ENCODE assay signal across 8 cellular contexts in genomic region chr7:35519971-35520809, GRCh38.
DNase-seq lines count a peak whose midpoint lies in the region; ATAC-seq and TF ChIP-seq lines count a peak whose summit lies in the region.

No MANE protein-coding gene starts in this region.

- peak; percentile 95 for TF ChIP-seq CTCF in LNCaP clone FGC (IDR thresholded peaks at IDR 0.05; ENCODE audit: control insufficient read depth, extremely low read depth, insufficient read depth)

- H3K27me3 Mint-ChIP-seq in activated naive CD4-positive, alpha-beta T cell treated with anti-CD3 and anti-CD28 coated beads, Interleukin-2, amount 10 ng/mL, durations not matched to agents 7 days and 5 days = peaks cover 16% of the 10 kb centered on the region

- CTCF ChIA-PET in activated naive CD4-positive, alpha-beta T cell treated with anti-CD3 and anti-CD28 coated beads, Interleukin-2, amount 10 ng/mL, durations not matched to agents 7 days and 5 days (lab: Charles Lee) = interaction anchor here (0.6 to 1.8 kb wide), 21 partner anchors 9 to 667 kb away, joined by 3 to 12 read pairs (median 3); no protein-coding TSS in a partner anchor

- no peaks in the 10 kb centered on the region for H3K4me1 Mint-ChIP-seq in activated naive CD4-positive, alpha-beta T cell treated with anti-CD3 and anti-CD28 coated beads, Interleukin-2, amount 10 ng/mL, durations not matched to agents 7 days and 5 days

- H3K4me3 ChIP-seq in LNCaP clone FGC (ENCODE audit: low read depth, low read length) = no peak overlapping the region

- DNase-seq in GM04504 (ENCODE audit: low read depth) = peak; percentile 32
- peak; percentile 86 for DNase-seq in H4 (ENCODE audit: low spot score)
- peak; percentile 45 for DNase-seq in LNCaP clone FGC (ENCODE audit: low read depth)
- peak; percentile 72 for DNase-seq in RPMI7951 (ENCODE audit: low read depth)
- DNase-seq in activated naive CD4-positive, alpha-beta T cell treated with anti-CD3 and anti-CD28 coated beads, Interleukin-2, amount 10 ng/mL, durations not matched to agents 7 days and 5 days = peak; percentile 68
- DNase-seq in glomerular visceral epithelial cell (ENCODE audit: extremely low spot score) = peak; percentile 67
- peak in 6 of 10 donors; percentile 28 to 90 (median 35) for DNase-seq in posterior cingulate gyrus

- H3K36me3 Mint-ChIP-seq in activated naive CD4-positive, alpha-beta T cell treated with anti-CD3 and anti-CD28 coated beads, Interleukin-2, amount 10 ng/mL, durations not matched to agents 7 days and 5 days = no peaks in the 10 kb centered on the region

- no peaks in the 10 kb centered on the region for H3K9me3 Mint-ChIP-seq in activated naive CD4-positive, alpha-beta T cell treated with anti-CD3 and anti-CD28 coated beads, Interleukin-2, amount 10 ng/mL, durations not matched to agents 7 days and 5 days

- no peak overlapping the region for H3K27ac Mint-ChIP-seq in activated naive CD4-positive, alpha-beta T cell treated with anti-CD3 and anti-CD28 coated beads, Interleukin-2, amount 10 ng/mL, durations not matched to agents 7 days and 5 days

- intact Hi-C loops in posterior cingulate gyrus (cut with DNase I) = no loop called here

- no peak overlapping the region for H3K4me3 Mint-ChIP-seq in activated naive CD4-positive, alpha-beta T cell treated with anti-CD3 and anti-CD28 coated beads, Interleukin-2, amount 10 ng/mL, durations not matched to agents 7 days and 5 days

- no peak for ATAC-seq in HG02571 (IDR thresholded peaks at IDR 0.05; ENCODE audit: unreplicated experiment)

Comparison
In these comparisons a context has a peak if more than half of its experiments do, and no peak if none do; other contexts are left out.
1. DNase-seq: peak in every context shown above with its lines; median percentile 86 in H4; 72 in RPMI7951; 68 in activated naive CD4-positive, alpha-beta T cell treated with anti-CD3 and anti-CD28 coated beads, Interleukin-2, amount 10 ng/mL, durations not matched to agents 7 days and 5 days; 67 in glomerular visceral epithelial cell; 45 in LNCaP clone FGC; 35 in posterior cingulate gyrus; 32 in GM04504.